Comparison of ENCODE assay signal across 8 cellular contexts in genomic region chr4:113355550-113356371, GRCh38.
A peak's percentile ranks its signal among the peaks of the same experiment; 100 is the strongest.
DNase-seq lines count a peak whose midpoint lies in the region; ATAC-seq, FAIRE-seq and TF ChIP-seq lines count a peak whose summit lies in the region.

No MANE protein-coding gene starts in this region.

- no peak overlapping the region for H3K27ac ChIP-seq in A549

- no peaks in the 10 kb centered on the region for H3K36me3 ChIP-seq in H7 (replicated peaks; ENCODE audit: control insufficient read depth, insufficient read depth, low read length)

- FAIRE-seq in A549 (lab: Jason Lieb, UNC), result no peak

- H3K4me3 ChIP-seq in A549, result no peak overlapping the region
- H3K4me3 ChIP-seq in H7 (ENCODE audit: insufficient read depth, low read depth, low read length), result no peak overlapping the region

- H3K4me2 ChIP-seq in A549, result no peak overlapping the region

- no peak for TF ChIP-seq CTCF in A549 (IDR thresholded peaks at IDR 0.05)

- no peak for TF ChIP-seq RAD21 in A549 (conservative IDR thresholded peaks at IDR 0.05 in 1 of 2, IDR thresholded peaks at IDR 0.05 in 1 of 2)

- no peak for TF ChIP-seq POLR2A in A549 (IDR thresholded peaks at IDR 0.05; ENCODE audit: low read length)

- TF ChIP-seq EP300 in A549 (IDR thresholded peaks at IDR 0.05), result no peak

- POLR2A ChIA-PET in A549 (lab: Yijun Ruan, JAX), result no interaction called here

- H3K27me3 ChIP-seq in H7 (ENCODE audit: control insufficient read depth, insufficient read depth, low read length), result no peaks in the 10 kb centered on the region

- DNase-seq in A549 (ENCODE audit: low read depth in 1 of 2, low spot score in 1 of 2) (no peak), SIG-M5 treated with dmso at 0.1 percent for 504 hours (lab: John Stamatoyannopoulos, UW; ENCODE audit: unreplicated experiment) (peak; percentile 82), iPS-NIHi7 (ENCODE audit: extremely low spot score) (peak; percentile 29), H7 (no peak)
- DNase-seq in activated gamma-delta T cell treated with anti-CD3 and anti-CD28 coated beads, Interleukin-2, amount 50 U/mL, for 16 hours (ENCODE audit: low read depth), result peak; percentile 47
- DNase-seq in stimulated activated CD8-positive, alpha-beta memory T cell treated with anti-CD3 and anti-CD28 coated beads, Interleukin-15, amount 100 ng/mL, for 1 hour (ENCODE audit: low read depth), result peak; percentile 35

- CTCF ChIA-PET in A549 (lab: Yijun Ruan, JAX), result no interaction called here

- no peaks in the 10 kb centered on the region for H3K4me1 ChIP-seq in A549

- H3K9me3 ChIP-seq in A549, result no peaks in the 10 kb centered on the region; the same call in 2 of the 3 replicates

- ATAC-seq in A549 (peak; percentile 24 to 35; a peak in 2 of 6 replicates), GM18868 (IDR thresholded peaks at IDR 0.05; ENCODE audit: unreplicated experiment) (peak; percentile 98), HG03066 (IDR thresholded peaks at IDR 0.05; ENCODE audit: low read depth, unreplicated experiment) (peak; percentile 99)

- 45% methylated on average over 6 of the region's 13 CpGs for WGBS in A549 (ENCODE audit: missing lambda C conversion rate)

TF ChIP-seq in A549, 52 proteins besides CTCF, POLR2A, EP300 and RAD21:
- no peak for TF ChIP-seq BHLHE40 (IDR thresholded peaks at IDR 0.05; ENCODE audit: low read depth, low read length)

Comparison
In these comparisons a context has a peak if more than half of its experiments do, and no peak if none do; other contexts are left out.
1. ATAC-seq: peak in every context shown above with its lines; median percentile 99 in HG03066; 98 in GM18868; 30 in A549.
2. DNase-seq: peak in SIG-M5 treated with dmso at 0.1 percent for 504 hours (single experiment), activated gamma-delta T cell treated with anti-CD3 and anti-CD28 coated beads, Interleukin-2, amount 50 U/mL, for 16 hours (single experiment), iPS-NIHi7 (single experiment) and stimulated activated CD8-positive, alpha-beta memory T cell treated with anti-CD3 and anti-CD28 coated beads, Interleukin-15, amount 100 ng/mL, for 1 hour (single experiment); none in A549 (0 of 2) and H7 (single experiment).